1 cellular context compared by ENCODE assay signal in genomic region chr17:8376302-8377067, GRCh38.
TF ChIP-seq lines count a peak whose summit lies in the region.

Gene KRABD2, minus strand, starts transcription at chr17:8376704.

TF ChIP-seq in HepG2, 621 proteins besides CTCF, POLR2A, EP300 and RAD21 (continued from another document and continues in another):
- peak; percentile 77; the same call in 1 of the 2 replicates for TF ChIP-seq ZNF275 (CRISPR knock-in tag; IDR thresholded peaks at IDR 0.05; ENCODE audit: borderline replicate concordance)
- TF ChIP-seq MEF2D (CRISPR knock-in tag; IDR thresholded peaks at IDR 0.05) = peak; percentile 73
- no peak for TF ChIP-seq SUZ12 (IDR thresholded peaks at IDR 0.05; ENCODE audit: low read depth, low read length)
- no peak for TF ChIP-seq ZFP36 (IDR thresholded peaks at IDR 0.05; ENCODE audit: borderline replicate concordance, low read depth, low read length, partially characterized antibody)
- TF ChIP-seq ZBTB25 (CRISPR knock-in tag; IDR thresholded peaks at IDR 0.05) = peak; percentile 48; the same call in 1 of the 2 replicates
- TF ChIP-seq ZSCAN31 (CRISPR knock-in tag; IDR thresholded peaks at IDR 0.05; ENCODE audit: low read depth) = peak; percentile 67; the same call in 1 of the 2 replicates
- no peak for TF ChIP-seq BCLAF1 (IDR thresholded peaks at IDR 0.05)
- TF ChIP-seq DPF2 (CRISPR knock-in tag; IDR thresholded peaks at IDR 0.05; ENCODE audit: borderline replicate concordance, low read depth) = no peak
- peak; percentile 89 for TF ChIP-seq IKZF5 (CRISPR knock-in tag; IDR thresholded peaks at IDR 0.05)
- TF ChIP-seq FLYWCH1 (CRISPR knock-in tag; IDR thresholded peaks at IDR 0.05) = no peak
- TF ChIP-seq TCF12 (IDR thresholded peaks at IDR 0.05) = no peak
- TF ChIP-seq TCF12 (CRISPR knock-in tag; IDR thresholded peaks at IDR 0.05) = 0 out of 2 replicates have a peak, but pooled peaks have one; percentile 74
- TF ChIP-seq U2AF1 (optimal IDR thresholded peaks at IDR 0.05; ENCODE audit: low read depth, low read length) = no peak
- TF ChIP-seq ZSCAN20 (CRISPR knock-in tag; IDR thresholded peaks at IDR 0.05; ENCODE audit: borderline replicate concordance) = no peak; the same call in 1 of the 2 replicates
- peak; percentile 49; the same call in 1 of the 2 replicates for TF ChIP-seq TOPORS (CRISPR knock-in tag; IDR thresholded peaks at IDR 0.05)
- TF ChIP-seq ZNF207 (IDR thresholded peaks at IDR 0.05; ENCODE audit: borderline replicate concordance) = no peak
- no peak for TF ChIP-seq EZH2 (conservative IDR thresholded peaks at IDR 0.05; ENCODE audit: low read depth, low read length)
- peak; percentile 96; the same call in 1 of the 2 replicates for TF ChIP-seq ZNF512B (CRISPR knock-in tag; IDR thresholded peaks at IDR 0.05; ENCODE audit: borderline replicate concordance)
- TF ChIP-seq ETV5 (CRISPR knock-in tag; IDR thresholded peaks at IDR 0.05; ENCODE audit: borderline replicate concordance) = peak; percentile 68; the same call in 1 of the 2 replicates
- TF ChIP-seq DMAP1 (CRISPR knock-in tag; IDR thresholded peaks at IDR 0.05) = peak; percentile 63; the same call in 1 of the 2 replicates
- no peak for TF ChIP-seq ZNF20 (CRISPR knock-in tag; IDR thresholded peaks at IDR 0.05)
- no peak for TF ChIP-seq NR2F1 (CRISPR knock-in tag; IDR thresholded peaks at IDR 0.05)
- no peak for TF ChIP-seq MIXL1 (CRISPR knock-in tag; IDR thresholded peaks at IDR 0.05)
- TF ChIP-seq NR3C1 (CRISPR knock-in tag; IDR thresholded peaks at IDR 0.05) = no peak
- peak; percentile 94 for TF ChIP-seq RBFOX2 (IDR thresholded peaks at IDR 0.05; ENCODE audit: low read depth, low read length)
- TF ChIP-seq ZNF569 (CRISPR knock-in tag; IDR thresholded peaks at IDR 0.05; ENCODE audit: borderline replicate concordance) = no peak
- TF ChIP-seq ZNF564 (CRISPR knock-in tag; IDR thresholded peaks at IDR 0.05) = peak; percentile 69
- peak; percentile 83 for TF ChIP-seq HOXA5 (CRISPR knock-in tag; IDR thresholded peaks at IDR 0.05)
- TF ChIP-seq TFE3 (CRISPR knock-in tag; IDR thresholded peaks at IDR 0.05) = peak; percentile 36; the same call in 1 of the 2 replicates
- peak; percentile 81 for TF ChIP-seq HOXA3 (CRISPR knock-in tag; IDR thresholded peaks at IDR 0.05)
- no peak for TF ChIP-seq ZNF678 (CRISPR knock-in tag; IDR thresholded peaks at IDR 0.05)
- no peak for TF ChIP-seq ZBTB33 (CRISPR knock-in tag; IDR thresholded peaks at IDR 0.05)
- TF ChIP-seq ZNF251 (CRISPR knock-in tag; IDR thresholded peaks at IDR 0.05) = no peak
- no peak for TF ChIP-seq PLSCR1 (CRISPR knock-in tag; IDR thresholded peaks at IDR 0.05; ENCODE audit: borderline replicate concordance)
- no peak for TF ChIP-seq ATRX (CRISPR knock-in tag; IDR thresholded peaks at IDR 0.05; ENCODE audit: borderline replicate concordance)
- 0 out of 2 replicates have a peak, but pooled peaks have one; percentile 42 for TF ChIP-seq ZNF335 (CRISPR knock-in tag; IDR thresholded peaks at IDR 0.05)
- TF ChIP-seq FOXP1 (IDR thresholded peaks at IDR 0.05) = no peak
- TF ChIP-seq FOXP1 (CRISPR knock-in tag; IDR thresholded peaks at IDR 0.05) = peak; percentile 15; the same call in 1 of the 2 replicates
- no peak for TF ChIP-seq ZNF570 (CRISPR knock-in tag; IDR thresholded peaks at IDR 0.05; ENCODE audit: borderline replicate concordance)
- TF ChIP-seq ZBTB10 (CRISPR knock-in tag; IDR thresholded peaks at IDR 0.05; ENCODE audit: borderline replicate concordance) = peak; percentile 68; the same call in 1 of the 2 replicates
- TF ChIP-seq ZNF691 (CRISPR knock-in tag; IDR thresholded peaks at IDR 0.05; ENCODE audit: borderline replicate concordance, low read depth) = peak; percentile 85; the same call in 1 of the 2 replicates
- TF ChIP-seq TBX2 (CRISPR knock-in tag; IDR thresholded peaks at IDR 0.05; ENCODE audit: borderline replicate concordance) = peak; percentile 66; the same call in 1 of the 2 replicates
- peak; percentile 45; the same call in 1 of the 2 replicates for TF ChIP-seq FOXK2 (IDR thresholded peaks at IDR 0.05)
- TF ChIP-seq SMYD3 (CRISPR knock-in tag; IDR thresholded peaks at IDR 0.05) = no peak
- TF ChIP-seq AGO1 (IDR thresholded peaks at IDR 0.05; ENCODE audit: low read depth, low read length, poor library complexity, severe bottlenecking) = peak; percentile 98
- no peak for TF ChIP-seq HNRNPUL1 (IDR thresholded peaks at IDR 0.05; ENCODE audit: low read depth, low read length)
- TF ChIP-seq SNAI1 (CRISPR knock-in tag; IDR thresholded peaks at IDR 0.05; ENCODE audit: borderline replicate concordance) = no peak; the same call in 1 of the 2 replicates
- TF ChIP-seq RXRB (CRISPR knock-in tag; IDR thresholded peaks at IDR 0.05; ENCODE audit: borderline replicate concordance) = peak; percentile 65
- TF ChIP-seq ZNF274 (CRISPR knock-in tag; IDR thresholded peaks at IDR 0.05) = peak; percentile 46; the same call in 1 of the 2 replicates
- peak; percentile 83; the same call in 1 of the 2 replicates for TF ChIP-seq TAF1 (CRISPR knock-in tag; IDR thresholded peaks at IDR 0.05)
- TF ChIP-seq MED13 (CRISPR knock-in tag; IDR thresholded peaks at IDR 0.05) = peak; percentile 80
